In genomic region chr16:88561485-88562369, GRCh38 we compare ENCODE assay signal across 8 cellular contexts. TPM values are rescaled to one million over a fixed set of nuclear protein-coding genes. Genes with fewer than 3 reads are reported as not detected.
DNase-seq lines count a peak whose midpoint lies in the region; ATAC-seq and TF ChIP-seq lines count a peak whose summit lies in the region.

No MANE protein-coding gene starts in this region.

- no peak for TF ChIP-seq POLR2A in spleen (IDR thresholded peaks at IDR 0.05)

- intact Hi-C loops in spleen (cut with DNase I; ENCODE audit: low total_unique reads), result loop anchor here (1.0 kb wide), 1 partner anchor 118 kb away; no protein-coding TSS in a partner anchor

- TF ChIP-seq CTCF in HFFc6 (IDR thresholded peaks at IDR 0.05) (peak; percentile 83), astrocyte of the cerebellum (IDR thresholded peaks at IDR 0.05; ENCODE audit: low read depth, low read length, missing control alignments) (peak; percentile 67), spleen (IDR thresholded peaks at IDR 0.05 in 8 of 11, conservative IDR thresholded peaks at IDR 0.05 in 3 of 11) (peak; percentile 46 to 84 (median 70))

- no peaks in the 10 kb centered on the region for H3K36me3 Mint-ChIP-seq in HFFc6 (ENCODE audit: low read depth)

- peaks cover 0 to 35% (median 13%) of the 10 kb centered on the region in 6 donors for H3K4me1 ChIP-seq in spleen

- peak overlapping the region; percentile 86 for H3K4me3 Mint-ChIP-seq in HFFc6

- H3K4me3 ChIP-seq in astrocyte of the cerebellum (ENCODE audit: low read depth, low read length), result peak overlapping the region; percentile 14
- peak overlapping the region in 2 of 8 donors; percentile 14 to 35 for H3K4me3 ChIP-seq in spleen

- in situ Hi-C loops in astrocyte of the cerebellum (cut with HindIII; ENCODE audit: low sequenced_read_pairs), result no loop called here

- no peaks in the 10 kb centered on the region for H3K9me3 ChIP-seq in spleen

- H3K36me3 ChIP-seq in spleen, result no peaks in the 10 kb centered on the region

- H3K27ac Mint-ChIP-seq in HFFc6, result no peak overlapping the region

- H3K27me3 ChIP-seq in spleen (replicated peaks in 1 of 7), result peaks cover 0 to 15% (median 0%) of the 10 kb centered on the region in 7 donors

- ATAC-seq in GM19351 (IDR thresholded peaks at IDR 0.05; ENCODE audit: unreplicated experiment) (no peak), GM21360 (IDR thresholded peaks at IDR 0.05; ENCODE audit: unreplicated experiment) (no peak)

- H3K9me3 Mint-ChIP-seq in HFFc6, result no peaks in the 10 kb centered on the region

- DNase-seq in CD1c-positive myeloid dendritic cell (ENCODE audit: extremely low spot score) (peak; percentile 59), HFFc6 (peak; percentile 10), SKM-1 (lab: John Stamatoyannopoulos, UW; ENCODE audit: unreplicated experiment) (peak; percentile 35), astrocyte of the cerebellum (ENCODE audit: low read depth) (peak; percentile 20), hippocampal formation (lab: John Stamatoyannopoulos, UW) (peak; percentile 19 to 64), spleen (no peak)

- peaks cover 16% of the 10 kb centered on the region for H3K4me1 Mint-ChIP-seq in HFFc6 (ENCODE audit: low read depth)

- H3K27me3 Mint-ChIP-seq in HFFc6 (ENCODE audit: insufficient read depth), result peaks cover 16% of the 10 kb centered on the region

- no peak overlapping the region for H3K27ac ChIP-seq in spleen

- WGBS in spleen, 5 donors, result 29 to 37% (median 34%) methylated on average over 22 to 24 of the region's 25 CpGs

RNA-seq across cellular contexts. Expression of gene ZC3H18, which starts 8.5 kb away (rescaled TPM):
- total RNA-seq in HFFc6 (2021; fragmentation: NEBNext Ultra II Directional; extraction: Animal tissue kit (Norgen Biotek cat#: 25700)), result 10 to 100 TPM; 37.9 to 49.3 (median 42.8) TPM
- 10 to 100 TPM; 24.1 to 65.2 (median 53.6) TPM for total RNA-seq in spleen
- 10 to 100 TPM; 18.0 to 29.3 (median 18.3) TPM for polyA plus RNA-seq in spleen
